ENCODE assay signal across 29 cellular contexts in genomic region chr13:90492872-90493271, GRCh38.
"Had no signal": no experiment of that assay in that cellular context is flagged by ENCODE, and none has a peak within 500 bp of the region (broad histone marks: within the 10 kb centered on the region; RNA-seq: fewer than 3 reads in every experiment).

No MANE protein-coding gene starts in this region.

- H3K9me3 ChIP-seq: colonic mucosa, gastrocnemius medialis had no signal

- H3K27ac ChIP-seq: colonic mucosa, coronary artery, dorsolateral prefrontal cortex, epithelial cell of prostate, esophagus muscularis mucosa, esophagus squamous epithelium, foreskin keratinocyte, gastrocnemius medialis, gastroesophageal sphincter, heart left ventricle, heart right ventricle had no signal

- H3K4me3 Mint-ChIP-seq: dendritic cell treated with granulocyte-macrophage colony-stimulating factor and Interleukin-4, amounts not matched to agents 40 ng/mL and 50 ng/mL, for 4 days; effector memory CD8-positive, alpha-beta T cell; endodermal cell had no signal

- FAIRE-seq: colon, endometrium, endothelial cell of umbilical vein, frontal cortex had no signal

- H3K27me3 Mint-ChIP-seq: dendritic cell treated with granulocyte-macrophage colony-stimulating factor and Interleukin-4, amounts not matched to agents 40 ng/mL and 50 ng/mL, for 4 days; effector memory CD8-positive, alpha-beta T cell had no signal

- ATAC-seq: effector memory CD8-positive, alpha-beta T cell; esophagus mucosa; foreskin keratinocyte; gastrocnemius medialis; gastroesophageal sphincter; heart left ventricle; heart right ventricle had no signal

- H3K4me1 ChIP-seq: colonic mucosa, esophagus muscularis mucosa, esophagus squamous epithelium, foreskin keratinocyte, gastrocnemius medialis, gastroesophageal sphincter, heart right ventricle had no signal

- H3K27me3 ChIP-seq: colonic mucosa, dorsolateral prefrontal cortex, esophagus muscularis mucosa, esophagus squamous epithelium, foreskin keratinocyte, gastrocnemius medialis, gastroesophageal sphincter, heart left ventricle, heart right ventricle had no signal

- H3K4me3 ChIP-seq: colonic mucosa, coronary artery, dorsolateral prefrontal cortex, esophagus muscularis mucosa, esophagus squamous epithelium, gastrocnemius medialis, gastroesophageal sphincter, heart left ventricle, heart right ventricle had no signal

- H3K36me3 ChIP-seq: colonic mucosa, esophagus muscularis mucosa, esophagus squamous epithelium, gastrocnemius medialis, gastroesophageal sphincter, heart left ventricle, heart right ventricle had no signal

- H3K4me1 Mint-ChIP-seq: endodermal cell had no signal

- DNase-seq: colonic mucosa; cortex of kidney; dermis blood vessel endothelial cell; dorsolateral prefrontal cortex; effector CD4-positive, alpha-beta T cell; effector CD8-positive, alpha-beta T cell; effector memory CD4-positive, alpha-beta T cell; effector memory CD8-positive, alpha-beta T cell; endodermal cell; erythroblast; esophagus squamous epithelium; foreskin fibroblast; foreskin keratinocyte; foreskin melanocyte; gastrocnemius medialis; glutamatergic neuron; head of caudate nucleus; heart left ventricle; heart right ventricle had no signal

- H3K27ac Mint-ChIP-seq: dendritic cell treated with granulocyte-macrophage colony-stimulating factor and Interleukin-4, amounts not matched to agents 40 ng/mL and 50 ng/mL, for 4 days; effector memory CD8-positive, alpha-beta T cell; endodermal cell had no signal
